In the genomic region with DNA sequence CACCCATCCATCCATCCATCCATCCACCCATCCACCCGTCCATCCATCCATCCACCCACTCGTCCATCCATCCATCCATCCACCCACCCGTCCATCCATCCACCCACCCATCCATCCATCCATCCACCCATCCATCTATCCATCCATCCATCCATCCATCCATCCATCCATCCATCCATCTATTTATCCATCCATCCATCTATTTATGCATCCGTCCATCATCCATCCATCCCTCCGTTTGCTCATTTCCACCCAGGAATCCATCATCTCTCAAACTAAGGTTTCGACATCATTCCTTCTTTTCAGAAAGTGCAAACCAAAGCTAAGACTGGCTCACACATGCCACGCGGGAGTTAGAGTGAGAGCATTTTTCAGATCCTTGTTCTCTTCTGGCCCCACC, we compare ENCODE assay signal across 28 cellular contexts.
"Had no signal": no experiment of that assay in that cellular context is flagged by ENCODE, and none has a peak within 500 bp of the region (broad histone marks: within the 10 kb centered on the region; RNA-seq: fewer than 3 reads in every experiment).

No MANE protein-coding gene starts in this region.

- H3K4me1 Mint-ChIP-seq: activated B cell treated with CpG ODN at 0.5 μM for 24 hours; activated T-helper 17 cell treated with anti-CD3 and anti-CD28 coated beads, Interleukin-2, amount 50 U/mL, for 72 hours had no signal

- H3K36me3 Mint-ChIP-seq: activated naive CD8-positive, alpha-beta T cell had no signal

- H3K27ac ChIP-seq: esophagus muscularis mucosa, foreskin keratinocyte, gastrocnemius medialis had no signal

- H3K4me3 ChIP-seq: esophagus muscularis mucosa, gastrocnemius medialis had no signal

- FAIRE-seq: astrocyte, colon had no signal

- H3K4me3 Mint-ChIP-seq: activated B cell treated with CpG ODN at 0.5 μM for 24 hours; activated CD8-positive, alpha-beta T cell treated with anti-CD3 and anti-CD28 coated beads for 36 hours; activated naive CD8-positive, alpha-beta T cell; activated T-cell treated with anti-CD3 and anti-CD28 coated beads, Interleukin-2, amount 50 U/mL, for 4 hours; activated T-helper 17 cell treated with anti-CD3 and anti-CD28 coated beads, Interleukin-2, amount 50 U/mL, for 72 hours; effector memory CD8-positive, alpha-beta T cell had no signal

- H3K9me3 Mint-ChIP-seq: activated B cell treated with CpG ODN at 0.5 μM for 24 hours; activated CD8-positive, alpha-beta T cell treated with anti-CD3 and anti-CD28 coated beads for 36 hours; activated T-cell treated with anti-CD3 and anti-CD28 coated beads, Interleukin-2, amount 50 U/mL, for 4 hours; activated T-helper 17 cell treated with anti-CD3 and anti-CD28 coated beads, Interleukin-2, amount 50 U/mL, for 72 hours had no signal

- DNase-seq: activated B cell treated with CpG ODN at 0.5 μM for 24 hours; activated CD4-positive, alpha-beta T cell treated with anti-CD3 and anti-CD28 coated beads for 48 hours; activated CD4-positive, alpha-beta T cell treated with anti-CD3 and anti-CD28 coated beads, Interleukin-2, amount 50 U/mL, for 1 hour; activated CD4-positive, alpha-beta T cell treated with anti-CD3 and anti-CD28 coated beads, Interleukin-2, amount 50 U/mL, for 48 hours; activated CD8-positive, alpha-beta memory T cell treated with anti-CD3 and anti-CD28 coated beads for 24 hours; activated CD8-positive, alpha-beta T cell treated with anti-CD3 and anti-CD28 coated beads for 36 hours; activated effector memory CD4-positive, alpha-beta T cell treated with Interleukin-2 at 50 U/mL for 16 hours; activated gamma-delta T cell treated with Interleukin-2 at 50 U/mL for 16 hours; activated naive CD4-positive, alpha-beta T cell treated with anti-CD3 and anti-CD28 coated beads, Interleukin-2, amount 50 U/mL, for 16 hours; activated naive CD4-positive, alpha-beta T cell treated with Interleukin-2 at 50 U/mL for 16 hours; activated T-cell treated with anti-CD3 and anti-CD28 coated beads, Interleukin-2, amount 50 U/mL, for 4 hours; amniotic stem cell; anterior cingulate cortex; caudate nucleus; cortex of kidney; dermis blood vessel endothelial cell; effector CD4-positive, alpha-beta T cell; effector memory CD8-positive, alpha-beta T cell; erythroblast; foreskin keratinocyte; gastrocnemius medialis; glutamatergic neuron; T-helper 2 cell had no signal

- H3K9me3 ChIP-seq: esophagus muscularis mucosa, gastrocnemius medialis had no signal

- H3K36me3 ChIP-seq: esophagus muscularis mucosa, gastrocnemius medialis had no signal

- H3K4me1 ChIP-seq: gastrocnemius medialis had no signal

- ATAC-seq: activated CD8-positive, alpha-beta T cell treated with anti-CD3 and anti-CD28 coated beads for 36 hours; activated T-cell treated with anti-CD3 and anti-CD28 coated beads, Interleukin-2, amount 50 U/mL, for 4 hours; activated T-helper 17 cell treated with anti-CD3 and anti-CD28 coated beads, Interleukin-2, amount 50 U/mL, for 72 hours; effector memory CD8-positive, alpha-beta T cell; foreskin keratinocyte; gastrocnemius medialis had no signal

- H3K27ac Mint-ChIP-seq: activated B cell treated with CpG ODN at 0.5 μM for 24 hours; activated CD8-positive, alpha-beta T cell treated with anti-CD3 and anti-CD28 coated beads for 36 hours; activated naive CD8-positive, alpha-beta T cell; activated T-helper 17 cell treated with anti-CD3 and anti-CD28 coated beads, Interleukin-2, amount 50 U/mL, for 72 hours; effector memory CD8-positive, alpha-beta T cell had no signal
